21 cellular contexts compared by ENCODE assay signal in genomic region chr6:25835442-25836283, GRCh38. TPM values are rescaled to one million over a fixed set of nuclear protein-coding genes. Genes with fewer than 3 reads are reported as not detected.
DNase-seq lines count a peak whose midpoint lies in the region; ATAC-seq and TF ChIP-seq lines count a peak whose summit lies in the region.
"Had no signal": no experiment of that assay in that cellular context is flagged by ENCODE, and none has a peak within 500 bp of the region (broad histone marks: within the 10 kb centered on the region; RNA-seq: fewer than 3 reads in every experiment).

No MANE protein-coding gene starts in this region.

- H3K36me3 Mint-ChIP-seq in GM23338 (ENCODE audit: low read depth), result no peaks in the 10 kb centered on the region
- no peaks in the 10 kb centered on the region for H3K36me3 Mint-ChIP-seq in WTC11
- H3K36me3 Mint-ChIP-seq: activated naive CD8-positive, alpha-beta T cell treated with anti-CD3 and anti-CD28 coated beads, Interleukin-2, amount 10 ng/mL, durations not matched to agents 7 days and 5 days; brain; type B pancreatic cell had no signal

- H3K4me3 ChIP-seq in GM23338 (no peak overlapping the region), hepatocyte (no peak overlapping the region), osteoblast (ENCODE audit: insufficient read depth, low read length) (no peak overlapping the region), MG63 (no peak overlapping the region)

- no peaks in the 10 kb centered on the region for H3K79me2 ChIP-seq in GM23338 (replicated peaks; ENCODE audit: insufficient read depth)
- no peaks in the 10 kb centered on the region for H3K79me2 ChIP-seq in hepatocyte
- H3K79me2 ChIP-seq in osteoblast (ENCODE audit: insufficient read depth, low read length), result no peaks in the 10 kb centered on the region

- 36% methylated on average over 8 of the region's 8 CpGs for WGBS in hepatocyte (ENCODE audit: low lambda C conversion rate, missing lambda C conversion rate)

- H3K9me3 Mint-ChIP-seq in GM23338, result no peaks in the 10 kb centered on the region
- H3K9me3 Mint-ChIP-seq in WTC11, result no peaks in the 10 kb centered on the region
- H3K9me3 Mint-ChIP-seq: activated naive CD8-positive, alpha-beta T cell treated with anti-CD3 and anti-CD28 coated beads, Interleukin-2, amount 10 ng/mL, durations not matched to agents 7 days and 5 days; brain; type B pancreatic cell had no signal

- no peaks in the 10 kb centered on the region for H3K36me3 ChIP-seq in GM23338 (ENCODE audit: insufficient read depth)
- no peaks in the 10 kb centered on the region for H3K36me3 ChIP-seq in hepatocyte (replicated peaks; ENCODE audit: insufficient read depth, low read depth)
- no peaks in the 10 kb centered on the region for H3K36me3 ChIP-seq in osteoblast (ENCODE audit: insufficient read depth, low read length)
- H3K36me3 ChIP-seq in MG63, result no peaks in the 10 kb centered on the region

- H3K27ac Mint-ChIP-seq in GM23338, result no peak overlapping the region
- peak overlapping the region; percentile 4; the same call in 1 of the 2 replicates for H3K27ac Mint-ChIP-seq in WTC11
- H3K27ac Mint-ChIP-seq: activated CD4-positive, alpha-beta memory T cell treated with anti-CD3 and anti-CD28 coated beads, Interleukin-2, amount 10 ng/mL, durations not matched to agents 7 days and 5 days; activated naive CD8-positive, alpha-beta T cell treated with anti-CD3 and anti-CD28 coated beads, Interleukin-2, amount 10 ng/mL, durations not matched to agents 7 days and 5 days; brain; type B pancreatic cell had no signal

- TF ChIP-seq CTCF in GM23338 (conservative IDR thresholded peaks at IDR 0.05; ENCODE audit: low read depth in 2 of 2) (no peak), WTC11 (IDR thresholded peaks at IDR 0.05) (no peak), hepatocyte (IDR thresholded peaks at IDR 0.05; ENCODE audit: poor library complexity) (no peak), osteoblast (IDR thresholded peaks at IDR 0.05; ENCODE audit: extremely low read depth, low read depth, low read length) (no peak)

- no peak overlapping the region for H3K4me2 ChIP-seq in GM23338
- peak overlapping the region; percentile 50 for H3K4me2 ChIP-seq in hepatocyte
- no peak overlapping the region for H3K4me2 ChIP-seq in osteoblast (ENCODE audit: insufficient read depth, low read length)

- no peaks in the 10 kb centered on the region for H3K27me3 ChIP-seq in GM23338 (ENCODE audit: insufficient read depth)
- H3K27me3 ChIP-seq in hepatocyte, result no peaks in the 10 kb centered on the region
- H3K27me3 ChIP-seq in osteoblast (ENCODE audit: insufficient read depth, low read length), result no peaks in the 10 kb centered on the region
- no peaks in the 10 kb centered on the region for H3K27me3 ChIP-seq in MG63

- H4K20me1 ChIP-seq in GM23338 (replicated peaks; ENCODE audit: insufficient read depth), result no peaks in the 10 kb centered on the region
- no peaks in the 10 kb centered on the region for H4K20me1 ChIP-seq in hepatocyte (ENCODE audit: insufficient read depth, poor library complexity, severe bottlenecking)
- H4K20me1 ChIP-seq in osteoblast (ENCODE audit: insufficient read depth, low read length), result no peaks in the 10 kb centered on the region

- H3K4me1 Mint-ChIP-seq in GM23338 (peaks cover under 1% of the 10 kb centered on the region; the same call in 1 of the 3 replicates), WTC11 (no peaks in the 10 kb centered on the region)
- H3K4me1 Mint-ChIP-seq: activated CD4-positive, alpha-beta memory T cell treated with anti-CD3 and anti-CD28 coated beads, Interleukin-2, amount 10 ng/mL, durations not matched to agents 7 days and 5 days; activated naive CD8-positive, alpha-beta T cell treated with anti-CD3 and anti-CD28 coated beads, Interleukin-2, amount 10 ng/mL, durations not matched to agents 7 days and 5 days; brain had no signal

- ATAC-seq in GM23338 (no peak), WTC11 (no peak), HG02870 (IDR thresholded peaks at IDR 0.05; ENCODE audit: unreplicated experiment) (no peak)

- no peaks in the 10 kb centered on the region for H3K4me1 ChIP-seq in GM23338 (ENCODE audit: insufficient read depth)
- peaks cover 13% of the 10 kb centered on the region for H3K4me1 ChIP-seq in hepatocyte (ENCODE audit: insufficient read depth)
- H3K4me1 ChIP-seq in osteoblast (ENCODE audit: insufficient read depth, low read length), result no peaks in the 10 kb centered on the region

- H2AFZ ChIP-seq in GM23338 (peak overlapping the region; percentile 47; the same call in 1 of the 2 replicates), hepatocyte (no peak overlapping the region), osteoblast (ENCODE audit: low read length) (peak overlapping the region; percentile 49)

- H3F3A ChIP-seq in GM23338 (replicated peaks; ENCODE audit: low read depth), result no peaks in the 10 kb centered on the region

- peaks cover under 1% of the 10 kb centered on the region; the same call in 1 of the 2 replicates for H3K9me2 ChIP-seq in GM23338 (ENCODE audit: insufficient read depth)
- no peaks in the 10 kb centered on the region for H3K9me2 ChIP-seq in hepatocyte (replicated peaks; ENCODE audit: insufficient read depth)

- H3K4me3 Mint-ChIP-seq in GM23338 (no peak overlapping the region), WTC11 (no peak overlapping the region)
- H3K4me3 Mint-ChIP-seq: activated CD4-positive, alpha-beta memory T cell treated with anti-CD3 and anti-CD28 coated beads, Interleukin-2, amount 10 ng/mL, durations not matched to agents 7 days and 5 days; activated naive CD8-positive, alpha-beta T cell treated with anti-CD3 and anti-CD28 coated beads, Interleukin-2, amount 10 ng/mL, durations not matched to agents 7 days and 5 days; type B pancreatic cell had no signal

- CTCF ChIA-PET in WTC11 (lab: Charles Lee), result no interaction called here

- H3K27me3 Mint-ChIP-seq in GM23338 (ENCODE audit: insufficient read depth, low read depth, poor library complexity), result no peaks in the 10 kb centered on the region
- no peaks in the 10 kb centered on the region for H3K27me3 Mint-ChIP-seq in WTC11 (ENCODE audit: low read depth)

- H3K9me3 ChIP-seq in hepatocyte (ENCODE audit: low read depth), result no peaks in the 10 kb centered on the region
- no peaks in the 10 kb centered on the region for H3K9me3 ChIP-seq in osteoblast (ENCODE audit: low read depth, low read length)
- no peaks in the 10 kb centered on the region for H3K9me3 ChIP-seq in MG63

- POLR2A ChIA-PET in WTC11 (lab: Charles Lee), result no interaction called here

- H3K27ac ChIP-seq in GM23338 (ENCODE audit: low read depth) (no peak overlapping the region), hepatocyte (peak overlapping the region; percentile 20), osteoblast (ENCODE audit: low read depth, low read length) (no peak overlapping the region)
- H3K27ac ChIP-seq: C4-2B had no signal

- DNase-seq in GM23338 (ENCODE audit: low spot score) (peak; percentile 5), WTC11 (ENCODE audit: low spot score) (no peak), hepatocyte (ENCODE audit: low spot score) (peak; percentile 71), osteoblast (ENCODE audit: insufficient read length, low spot score, missing footprints) (peak; percentile 30), MG63 (no peak), C1 segment of cervical spinal cord (lab: John Stamatoyannopoulos, UW) (no peak)
- DNase-seq: activated CD4-positive, alpha-beta memory T cell treated with anti-CD3 and anti-CD28 coated beads, Interleukin-2, amount 10 ng/mL, durations not matched to agents 7 days and 5 days; activated effector memory CD4-positive, alpha-beta T cell treated with Interleukin-2 at 50 U/mL for 16 hours; activated naive CD8-positive, alpha-beta T cell treated with anti-CD3 and anti-CD28 coated beads, Interleukin-2, amount 10 ng/mL, durations not matched to agents 7 days and 5 days; MM.1S; NCI-H1694; NCI-H2171 treated with DMSO at 0.1 percent for 48 hours; NCI-H526 treated with DMSO at 0.1 percent for 48 hours; occipital lobe; stimulated activated CD4-positive, alpha-beta T cell treated with anti-CD3 and anti-CD28 coated beads, Interleukin-15, amount 100 ng/mL, for 24 hours had no signal

TF ChIP-seq in GM23338, 12 proteins besides CTCF, POLR2A, EP300 and RAD21 (continues in another document):
- no peak for TF ChIP-seq POLR2AphosphoS5 (IDR thresholded peaks at IDR 0.05; ENCODE audit: low read depth)
- no peak for TF ChIP-seq NANOG (IDR thresholded peaks at IDR 0.05; ENCODE audit: borderline replicate concordance)
- no peak for TF ChIP-seq ZNF114 (CRISPR knock-in tag; IDR thresholded peaks at IDR 0.05)

TF ChIP-seq in WTC11, 78 proteins besides CTCF, POLR2A, EP300 and RAD21 (continues in another document):
- TF ChIP-seq ZNF219 (CRISPR knock-in tag; IDR thresholded peaks at IDR 0.05; ENCODE audit: borderline replicate concordance) (no peak), ELF4 (CRISPR knock-in tag; IDR thresholded peaks at IDR 0.05; ENCODE audit: low read depth) (no peak)

RNA-seq across cellular contexts. Expression of gene SLC17A1, which starts 3.8 kb away (rescaled TPM):
- not detected in 2 replicates for total RNA-seq in GM23338 (2014; rRNA removed; shearing (Covaris generic))
- polyA plus RNA-seq in GM23338 (2016; fragmentation: Nextera tagmentation; extraction: Ambion mirVana) (not detected in 2 replicates), hepatocyte (2.2 and 4.0 TPM in 2 replicates)
- total RNA-seq in WTC11 (2021) (not detected in 3 replicates), hepatocyte (1.9 and 3.2 TPM in 2 replicates), osteoblast (not detected in 2 replicates)
- total RNA-seq in MG63 (2014; rRNA removed; shearing (Covaris generic); ENCODE audit: low replicate concordance), result not detected in 2 replicates
- total RNA-seq: activated CD4-positive, alpha-beta memory T cell treated with anti-CD3 and anti-CD28 coated beads, Interleukin-2, amount 10 ng/mL, durations not matched to agents 7 days and 5 days; activated naive CD8-positive, alpha-beta T cell treated with anti-CD3 and anti-CD28 coated beads, Interleukin-2, amount 10 ng/mL, durations not matched to agents 7 days and 5 days; H4; lung microvascular endothelial cell; occipital lobe had no signal

RNA-seq across cellular contexts. Expression of gene SLC17A3, which starts 38.4 kb away (rescaled TPM):
- total RNA-seq in GM23338 (2014; rRNA removed; shearing (Covaris generic)), result 0.27 TPM in 1 of 2 replicates, not detected in the other
- polyA plus RNA-seq in GM23338 (2016; fragmentation: Nextera tagmentation; extraction: Ambion mirVana), result not detected in 2 replicates
- total RNA-seq in WTC11 (2021), result not detected in 3 replicates
- 0.23 and 0.36 TPM in 2 replicates for total RNA-seq in hepatocyte
- 0.43 and 0.57 TPM in 2 replicates for polyA plus RNA-seq in hepatocyte
- total RNA-seq in osteoblast, result not detected in 2 replicates
- total RNA-seq in MG63 (2014; rRNA removed; shearing (Covaris generic); ENCODE audit: low replicate concordance), result 0.86 TPM in 1 of 2 replicates, not detected in the other
- total RNA-seq: lung microvascular endothelial cell, occipital lobe had no signal

Comparison
In these comparisons a context has a peak if more than half of its experiments do, and no peak if none do; other contexts are left out.
1. DNase-seq: peak in GM23338 (single experiment), hepatocyte (single experiment) and osteoblast (single experiment); none in WTC11 (single experiment), MG63 (single experiment) and C1 segment of cervical spinal cord (0 of 14).